In the genomic region with DNA sequence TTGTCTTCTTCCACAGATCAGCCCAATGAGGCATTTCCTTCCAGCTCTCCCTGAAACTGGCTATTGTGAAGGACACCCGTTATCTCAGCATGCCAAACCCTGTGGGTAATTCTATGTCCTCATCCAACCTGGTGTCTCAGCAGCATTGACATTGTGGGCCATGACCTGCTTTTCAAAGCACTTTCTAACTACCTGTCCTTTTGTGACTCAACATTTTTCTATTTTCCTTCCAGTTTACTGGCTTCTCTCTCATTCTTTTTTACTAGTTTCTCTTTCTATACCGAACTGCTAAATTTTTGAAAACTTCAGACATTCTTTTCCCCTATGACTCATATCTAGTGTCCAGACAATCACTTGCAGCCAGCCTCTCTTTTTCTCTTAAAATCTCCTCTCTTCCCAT, we compare ENCODE assay signal across 12 cellular contexts.
A peak's percentile ranks its signal among the peaks of the same experiment; 100 is the strongest.
DNase-seq lines count a peak whose midpoint lies in the region; ATAC-seq and TF ChIP-seq lines count a peak whose summit lies in the region.
"Had no signal": no experiment of that assay in that cellular context is flagged by ENCODE, and none has a peak within 500 bp of the region (broad histone marks: within the 10 kb centered on the region; RNA-seq: fewer than 3 reads in every experiment).

No MANE protein-coding gene starts in this region.

- no peak for TF ChIP-seq POLR2A in prostate gland (IDR thresholded peaks at IDR 0.05)

- intact Hi-C loops in prostate gland (cut with DNase I), result no loop called here

- 39% methylated on average over 2 of the region's 2 CpGs for WGBS in prostate gland

- peak; percentile 0 for DNase-seq in HK-2 (ENCODE audit: unreplicated experiment)
- DNase-seq in amniotic epithelial cell (ENCODE audit: low read depth), result peak; percentile 66
- DNase-seq in foreskin fibroblast, result peak; percentile 45 to 56
- DNase-seq in stromal cell of bone marrow (ENCODE audit: low read depth), result peak; percentile 18
- DNase-seq in NCI-H1417 treated with DMSO at 0.1 percent for 48 hours (lab: John Stamatoyannopoulos, UW), result no peak
- DNase-seq in NCI-H526 (lab: John Stamatoyannopoulos, UW), result no peak
- no peak for DNase-seq in prostate gland (ENCODE audit: low spot score)
- DNase-seq: activated CD4-positive, alpha-beta T cell treated with anti-CD3 and anti-CD28 coated beads, Interleukin-2, amount 10 ng/mL, durations not matched to agents 7 days and 5 days; activated effector memory CD4-positive, alpha-beta T cell treated with anti-CD3 and anti-CD28 coated beads, Interleukin-2, amount 50 U/mL, for 16 hours; NK-92 treated with Interleukin-12 subunit alpha and Interleukin-12 subunit beta, amount 100 ng/mL, for 24 hours; transverse colon had no signal

- H3K36me3 ChIP-seq in prostate gland, result no peaks in the 10 kb centered on the region
- H3K36me3 ChIP-seq: transverse colon had no signal

- ATAC-seq in activated CD4-positive, CD25-positive, alpha-beta regulatory T cell treated with anti-CD3 and anti-CD28 coated beads, Interleukin-2, amount 50 U/mL, for 24 hours, result no peak

- H3K4me1 ChIP-seq in prostate gland (replicated peaks), result no peaks in the 10 kb centered on the region
- H3K4me1 ChIP-seq: transverse colon had no signal

- H3K27me3 ChIP-seq in prostate gland (replicated peaks; ENCODE audit: insufficient read depth), result no peaks in the 10 kb centered on the region
- H3K27me3 ChIP-seq: transverse colon had no signal

- no peak overlapping the region for H3K27ac ChIP-seq in prostate gland
- H3K27ac ChIP-seq: transverse colon had no signal

- no peaks in the 10 kb centered on the region for H3K9me3 ChIP-seq in prostate gland
- H3K9me3 ChIP-seq: transverse colon had no signal

- H3K4me3 ChIP-seq in foreskin fibroblast (ENCODE audit: low read depth in 1 of 2, low read length in 2 of 2), result peak overlapping the region; percentile 45 to 47
- no peak overlapping the region for H3K4me3 ChIP-seq in prostate gland
- H3K4me3 ChIP-seq: transverse colon had no signal

- TF ChIP-seq CTCF in foreskin fibroblast (IDR thresholded peaks at IDR 0.05; ENCODE audit: low read depth, low read length), result no peak
- TF ChIP-seq CTCF in prostate gland (IDR thresholded peaks at IDR 0.05), result no peak

Comparison
In these comparisons a context has a peak if more than half of its experiments do, and no peak if none do; other contexts are left out.
1. DNase-seq: peak in HK-2 (single experiment), amniotic epithelial cell (single experiment), foreskin fibroblast (2 of 2) and stromal cell of bone marrow (single experiment); none in NCI-H1417 treated with DMSO at 0.1 percent for 48 hours (single experiment), NCI-H526 (0 of 2) and prostate gland (single experiment).
2. H3K4me3 ChIP-seq: peak in foreskin fibroblast (2 of 2); none in prostate gland (0 of 2).